Comparison of ENCODE assay signal across 14 cellular contexts in the genomic region with DNA sequence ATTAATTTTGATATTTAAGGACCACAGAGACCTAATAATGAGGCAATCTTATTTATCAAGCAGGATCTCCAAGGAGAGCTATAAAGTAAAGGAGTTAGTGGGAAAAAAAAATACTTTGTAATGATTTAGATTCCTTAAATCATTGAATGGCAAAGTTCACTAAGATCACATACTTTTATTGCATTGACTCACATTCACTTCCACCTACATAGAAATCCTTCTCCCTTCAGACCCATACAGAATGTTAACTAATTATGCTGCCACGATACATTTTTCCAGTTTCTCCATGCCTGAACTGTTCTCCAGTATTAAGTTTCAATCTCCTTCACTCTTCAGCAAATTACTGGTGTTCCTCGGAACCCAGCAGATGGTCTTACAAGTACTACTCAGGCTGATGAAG.
"Had no signal": no experiment of that assay in that cellular context is flagged by ENCODE, and none has a peak within 500 bp of the region (broad histone marks: within the 10 kb centered on the region; RNA-seq: fewer than 3 reads in every experiment).

No MANE protein-coding gene starts in this region.

- H3K9me3 Mint-ChIP-seq: neural crest cell; stimulated activated naive B cell treated with anti-CD40 and anti-IgM and Interleukin-4, amounts not matched to agents 10 μg/mL and 1 μg/mL and 100 μg/mL, for 72 hours had no signal

- H3K4me3 Mint-ChIP-seq: neural crest cell; stimulated activated naive B cell treated with anti-CD40 and anti-IgM and Interleukin-4, amounts not matched to agents 10 μg/mL and 1 μg/mL and 100 μg/mL, for 72 hours had no signal

- H2AFZ ChIP-seq: parathyroid adenoma had no signal

- H3K36me3 Mint-ChIP-seq: stimulated activated naive B cell treated with anti-CD40 and anti-IgM and Interleukin-4, amounts not matched to agents 10 μg/mL and 1 μg/mL and 100 μg/mL, for 72 hours had no signal

- H3K4me2 ChIP-seq: smooth muscle cell had no signal

- DNase-seq: activated CD4-positive, alpha-beta T cell treated with anti-CD3 and anti-CD28 coated beads, Interleukin-2, amount 50 U/mL, for 1 hour; activated CD4-positive, CD25-positive, alpha-beta regulatory T cell; activated naive CD4-positive, alpha-beta T cell treated with anti-CD3 and anti-CD28 coated beads, Interleukin-2, amount 50 U/mL, for 16 hours; amniotic stem cell; foreskin melanocyte; kidney; retina; stimulated activated naive B cell treated with anti-CD40 and anti-IgM and Interleukin-4, amounts not matched to agents 10 μg/mL and 1 μg/mL and 100 μg/mL, for 72 hours; substantia nigra; trophoblast cell had no signal

- H3K27me3 ChIP-seq: breast epithelium had no signal

- ATAC-seq: stimulated activated naive B cell treated with anti-CD40 and anti-IgM and Interleukin-4, amounts not matched to agents 10 μg/mL and 1 μg/mL and 100 μg/mL, for 72 hours had no signal

- H3K4me1 Mint-ChIP-seq: stimulated activated naive B cell treated with anti-CD40 and anti-IgM and Interleukin-4, amounts not matched to agents 10 μg/mL and 1 μg/mL and 100 μg/mL, for 72 hours had no signal

- H3K27ac Mint-ChIP-seq: stimulated activated naive B cell treated with anti-CD40 and anti-IgM and Interleukin-4, amounts not matched to agents 10 μg/mL and 1 μg/mL and 100 μg/mL, for 72 hours had no signal

- H3K36me3 ChIP-seq: breast epithelium had no signal

- H3K9ac ChIP-seq: parathyroid adenoma had no signal

- H3K4me3 ChIP-seq: breast epithelium, smooth muscle cell had no signal

- H3K27ac ChIP-seq: breast epithelium, parathyroid adenoma had no signal

- H3K9me3 ChIP-seq: breast epithelium had no signal

- H3K4me1 ChIP-seq: breast epithelium, parathyroid adenoma had no signal
